Comparison of ENCODE assay signal across 20 cellular contexts in the genomic region with DNA sequence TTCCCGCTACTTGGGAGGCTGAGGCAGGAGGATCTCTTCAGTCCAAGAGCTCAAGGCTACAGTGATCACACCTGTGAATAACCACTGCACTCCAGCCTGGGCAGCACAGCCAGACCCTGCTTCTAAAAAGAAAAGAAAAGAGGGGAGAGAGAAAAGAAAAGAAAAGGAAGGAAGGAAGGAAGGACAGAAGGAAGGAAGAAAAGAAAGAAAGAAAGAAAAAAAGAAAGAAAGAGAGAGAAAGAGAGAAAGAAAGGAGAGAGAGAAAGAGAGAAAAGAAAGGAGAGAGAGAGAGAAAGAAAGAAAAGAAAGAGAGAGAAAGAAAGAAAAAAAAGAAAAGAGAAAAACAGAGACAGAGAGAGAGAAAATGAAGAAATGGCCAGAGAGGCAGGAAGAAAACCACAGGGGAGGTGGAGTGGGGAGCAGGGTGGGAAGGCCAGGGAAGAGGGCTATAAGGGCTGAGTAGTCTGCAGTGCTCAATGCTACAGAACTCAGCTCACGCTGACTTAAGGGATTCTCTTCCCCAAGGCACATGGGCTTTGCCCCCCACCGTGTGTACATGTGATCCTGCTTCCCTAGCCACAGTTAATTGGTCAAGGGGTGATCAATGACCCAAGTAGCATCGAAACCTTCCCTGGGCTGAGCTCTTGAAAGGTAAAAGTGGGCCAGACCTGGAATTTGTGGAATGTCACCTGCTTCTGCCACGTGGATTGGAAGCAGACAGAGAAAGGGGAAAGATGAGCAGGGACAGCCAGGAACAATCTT.
DNase-seq lines count a peak whose midpoint lies in the region; ATAC-seq and TF ChIP-seq lines count a peak whose summit lies in the region.
"Had no signal": no experiment of that assay in that cellular context is flagged by ENCODE, and none has a peak within 500 bp of the region (broad histone marks: within the 10 kb centered on the region; RNA-seq: fewer than 3 reads in every experiment).

No MANE protein-coding gene starts in this region.

- H3K9me3 ChIP-seq in endodermal cell (ENCODE audit: control insufficient read depth, low read length) (no peaks in the 10 kb centered on the region), thyroid gland (no peaks in the 10 kb centered on the region)
- H3K9me3 ChIP-seq: HAP-1, SK-N-SH had no signal

- H3K27me3 ChIP-seq in endodermal cell (ENCODE audit: control insufficient read depth, insufficient read depth, low read length, poor library complexity, severe bottlenecking) (peaks cover 32% of the 10 kb centered on the region), thyroid gland (no peaks in the 10 kb centered on the region)

- H3K27ac ChIP-seq in endodermal cell (ENCODE audit: low read depth, low read length), result no peak overlapping the region
- H3K27ac ChIP-seq in thyroid gland, result peak overlapping the region in 1 of 3 donors; percentile 7

- H3K4me3 Mint-ChIP-seq in activated T-cell treated with anti-CD3 and anti-CD28 coated beads, Interleukin-2, amount 50 U/mL, for 72 hours, result no peak overlapping the region
- H3K4me3 Mint-ChIP-seq in endodermal cell, result no peak overlapping the region
- H3K4me3 Mint-ChIP-seq: CD4-positive, alpha-beta T cell had no signal

- H3K4me1 Mint-ChIP-seq in activated T-cell treated with anti-CD3 and anti-CD28 coated beads, Interleukin-2, amount 50 U/mL, for 72 hours (ENCODE audit: low read depth), result no peaks in the 10 kb centered on the region
- peaks cover 15% of the 10 kb centered on the region for H3K4me1 Mint-ChIP-seq in endodermal cell

- no peak for DNase-seq in activated T-cell treated with anti-CD3 and anti-CD28 coated beads, Interleukin-2, amount 50 U/mL, for 72 hours
- DNase-seq in activated T-cell treated with anti-CD3 and anti-CD28 coated beads for 4 hours (no peak), endodermal cell (peak; percentile 86), left kidney (ENCODE audit: low read depth, low spot score) (peak; percentile 43), thyroid gland (peak; percentile 27 to 39), omental fat pad (ENCODE audit: low spot score) (no peak), AG20443 (ENCODE audit: low spot score) (no peak)
- DNase-seq: 8988T; Calu3; CD4-positive, alpha-beta T cell; DMS53; NCI-H1092 treated with DMSO at 0.1 percent for 48 hours; NCI-H2081; NCI-H748 treated with DMSO at 0.1 percent for 48 hours; OCI-M1; RPMI8226; SHP77 treated with DMSO at 0.1 percent for 48 hours; SK-N-SH had no signal

- no peaks in the 10 kb centered on the region for H3K36me3 Mint-ChIP-seq in activated T-cell treated with anti-CD3 and anti-CD28 coated beads, Interleukin-2, amount 50 U/mL, for 72 hours (ENCODE audit: insufficient read depth in 2 of 2)
- H3K36me3 Mint-ChIP-seq in endodermal cell (ENCODE audit: low read depth), result no peaks in the 10 kb centered on the region

- H3K4me3 ChIP-seq in endodermal cell (ENCODE audit: low read length) (no peak overlapping the region), thyroid gland (replicated peaks in 1 of 3) (no peak overlapping the region)
- H3K4me3 ChIP-seq: HAP-1 had no signal

- peak overlapping the region; percentile 66 for H3K27ac Mint-ChIP-seq in activated T-cell treated with anti-CD3 and anti-CD28 coated beads, Interleukin-2, amount 50 U/mL, for 72 hours
- H3K27ac Mint-ChIP-seq in endodermal cell, result no peak overlapping the region
- H3K27ac Mint-ChIP-seq: CD4-positive, alpha-beta T cell had no signal

- WGBS in endodermal cell (ENCODE audit: insufficient coverage in 1 of 2, insufficient read length in 1 of 2), 2 experiments, result 48 to 50% methylated on average over 5 of the region's 5 CpGs
- WGBS in thyroid gland, 2 donors, result 37 to 48% methylated on average over 5 of the region's 5 CpGs

- ATAC-seq in activated T-cell treated with anti-CD3 and anti-CD28 coated beads, Interleukin-2, amount 50 U/mL, for 72 hours (replicated peaks in 1 of 2), result no peak
- ATAC-seq in omental fat pad (ENCODE audit: low FRiP score) (no peak), GM21717 (IDR thresholded peaks at IDR 0.05; ENCODE audit: unreplicated experiment) (no peak)

- H3K4me1 ChIP-seq in endodermal cell (ENCODE audit: control insufficient read depth, insufficient read depth, low read length) (no peaks in the 10 kb centered on the region), thyroid gland (peaks cover 0 to 4% of the 10 kb centered on the region in 2 donors)
- H3K4me1 ChIP-seq: HAP-1 had no signal

- intact Hi-C loops in thyroid gland (cut with DNase I), result no loop called here

- H3K9me3 Mint-ChIP-seq in activated T-cell treated with anti-CD3 and anti-CD28 coated beads, Interleukin-2, amount 50 U/mL, for 72 hours, result no peaks in the 10 kb centered on the region
- H3K9me3 Mint-ChIP-seq in endodermal cell, result no peaks in the 10 kb centered on the region
- H3K9me3 Mint-ChIP-seq: CD4-positive, alpha-beta T cell had no signal

- peaks cover 18% of the 10 kb centered on the region for H3K27me3 Mint-ChIP-seq in activated T-cell treated with anti-CD3 and anti-CD28 coated beads, Interleukin-2, amount 50 U/mL, for 72 hours (ENCODE audit: low read depth)
- H3K27me3 Mint-ChIP-seq in endodermal cell (ENCODE audit: insufficient read depth), result peaks cover 53% of the 10 kb centered on the region

- H3K36me3 ChIP-seq in endodermal cell (ENCODE audit: control insufficient read depth, insufficient read depth, low read length) (no peaks in the 10 kb centered on the region), thyroid gland (no peaks in the 10 kb centered on the region)
- H3K36me3 ChIP-seq: HAP-1 had no signal

- TF ChIP-seq POLR2A in thyroid gland (IDR thresholded peaks at IDR 0.05), result no peak

- no peak overlapping the region for H3K9ac ChIP-seq in endodermal cell (ENCODE audit: extremely low read depth, low read length, poor library complexity, severe bottlenecking)
- H3K9ac ChIP-seq: SK-N-SH had no signal

- TF ChIP-seq CTCF in endodermal cell (conservative IDR thresholded peaks at IDR 0.05) (no peak), thyroid gland (IDR thresholded peaks at IDR 0.05) (no peak), omental fat pad (IDR thresholded peaks at IDR 0.05) (no peak)

Comparison
In these comparisons a context has a peak if more than half of its experiments do, and no peak if none do; other contexts are left out.
1. DNase-seq: peak in endodermal cell (single experiment), left kidney (single experiment) and thyroid gland (2 of 2); none in activated T-cell treated with anti-CD3 and anti-CD28 coated beads, Interleukin-2, amount 50 U/mL, for 72 hours (0 of 2), activated T-cell treated with anti-CD3 and anti-CD28 coated beads for 4 hours (single experiment), omental fat pad (single experiment) and AG20443 (single experiment).